23 cellular contexts compared by ENCODE assay signal in genomic region chr18:21164746-21165145, GRCh38. TPM values are rescaled to one million over a fixed set of nuclear protein-coding genes. Genes with fewer than 3 reads are reported as not detected.
DNase-seq lines count a peak whose midpoint lies in the region; ATAC-seq, FAIRE-seq and TF ChIP-seq lines count a peak whose summit lies in the region.
"Had no signal": no experiment of that assay in that cellular context is flagged by ENCODE, and none has a peak within 500 bp of the region (broad histone marks: within the 10 kb centered on the region; RNA-seq: fewer than 3 reads in every experiment).

No MANE protein-coding gene starts in this region.

- peak overlapping the region; percentile 49 to 51; a peak in 1 of 4 replicates for H4K8ac ChIP-seq in IMR-90 (ENCODE audit: low read depth in 2 of 2, low read length in 2 of 2)

- peaks cover 0 to 2% (median 0%) of the 10 kb centered on the region in 3 donors for H3K27me3 Mint-ChIP-seq in CD14-positive monocyte (ENCODE audit: low read depth in 3 of 3)

- no peaks in the 10 kb centered on the region; the same call in 1 of the 2 replicates for H3K9me1 ChIP-seq in IMR-90 (ENCODE audit: insufficient read depth, low read length)

- H2BK5ac ChIP-seq in IMR-90 (ENCODE audit: low read depth, low read length, poor library complexity, severe bottlenecking) = peak overlapping the region; percentile 86

- peak overlapping the region; percentile 68; the same call in 1 of the 2 replicates for H3K14ac ChIP-seq in IMR-90 (replicated peaks; ENCODE audit: low read depth, low read length)

- no peak overlapping the region for H2AK5ac ChIP-seq in IMR-90 (ENCODE audit: low read depth, low read length)

- no peak overlapping the region for H2BK20ac ChIP-seq in IMR-90 (ENCODE audit: low read depth, low read length)

- POLR2A ChIA-PET in IMR-90 (lab: Charles Lee; ENCODE audit: unreplicated experiment) = interaction anchor here (0.6 kb wide), 1 partner anchor 56 kb away, joined by 4 read pairs; no protein-coding TSS in a partner anchor

- in situ Hi-C loops in IMR-90 (cut with MboI; ENCODE audit: low sequenced_read_pairs) = loop anchor here (10.0 kb wide), 3 partner anchors 70 to 170 kb away; no protein-coding TSS in a partner anchor

- TF ChIP-seq RAD21 in IMR-90 (IDR thresholded peaks at IDR 0.05; ENCODE audit: low read length) = no peak

- WGBS in IMR-90 (ENCODE audit: extremely low coverage in 2 of 2, insufficient read length in 1 of 2), 2 experiments = no CpG with 5 or more reads among the region's 1 CpG
- 63 to 73% (median 68%) methylated on average over 1 of the region's 1 CpG for WGBS in heart left ventricle, 4 donors

- 0 out of 2 replicates have a peak overlapping the region, but pooled peaks have one; percentile 3 for H2BK120ac ChIP-seq in IMR-90 (ENCODE audit: low read depth, low read length)

- FAIRE-seq in endometrium (lab: Jason Lieb, UNC) = peak; percentile 46
- FAIRE-seq: kidney, small intestine had no signal

- no peak overlapping the region for H3K4me3 ChIP-seq in IMR-90 (ENCODE audit: insufficient read depth, low read depth, low read length)
- H3K4me3 ChIP-seq in neutrophil (ENCODE audit: low read depth in 1 of 2, low read length in 1 of 2) = peak overlapping the region; percentile 39
- no peak overlapping the region for H3K4me3 ChIP-seq in heart left ventricle
- H3K4me3 ChIP-seq: SJCRH30, testis had no signal

- H2BK15ac ChIP-seq in IMR-90 (ENCODE audit: low read depth, low read length) = no peak overlapping the region

- no peaks in the 10 kb centered on the region for H3K79me1 ChIP-seq in IMR-90 (ENCODE audit: low read depth in 1 of 2, low read length in 2 of 2)

- H3K4me3 Mint-ChIP-seq in CD14-positive monocyte = peak overlapping the region in 1 of 2 donors; percentile 74
- H3K4me3 Mint-ChIP-seq: activated T-cell treated with anti-CD3 and anti-CD28 coated beads, Interleukin-2, amount 50 U/mL, for 72 hours; stimulated activated naive B cell treated with anti-CD40 and anti-IgM and Interleukin-4, amounts not matched to agents 10 μg/mL and 1 μg/mL and 100 μg/mL, for 72 hours had no signal

- peak overlapping the region; percentile 95 for H3K18ac ChIP-seq in IMR-90 (ENCODE audit: low read depth, low read length)

- H3K27ac ChIP-seq in IMR-90 (ENCODE audit: insufficient read depth, low read length) = peak overlapping the region; percentile 46; the same call in 1 of the 2 replicates
- H3K27ac ChIP-seq in neutrophil = peak overlapping the region; percentile 88
- peak overlapping the region in 1 of 12 donors; percentile 74 for H3K27ac ChIP-seq in heart left ventricle
- H3K27ac ChIP-seq: SJCRH30, testis had no signal

- no peak overlapping the region for H4K91ac ChIP-seq in IMR-90 (ENCODE audit: insufficient read depth, low read depth, low read length)

- TF ChIP-seq CTCF in CD14-positive monocyte (IDR thresholded peaks at IDR 0.05) (no peak), IMR-90 (conservative IDR thresholded peaks at IDR 0.05; ENCODE audit: low read depth, low read length) (no peak), neutrophil (IDR thresholded peaks at IDR 0.05) (no peak), heart left ventricle (IDR thresholded peaks at IDR 0.05) (no peak)

- H3K36me3 Mint-ChIP-seq in CD14-positive monocyte = no peaks in the 10 kb centered on the region
- H3K36me3 Mint-ChIP-seq: stimulated activated naive B cell treated with anti-CD40 and anti-IgM and Interleukin-4, amounts not matched to agents 10 μg/mL and 1 μg/mL and 100 μg/mL, for 72 hours had no signal

- H4K5ac ChIP-seq in IMR-90 (ENCODE audit: low read depth, low read length) = no peak overlapping the region; the same call in 1 of the 2 replicates

- H3K27me3 ChIP-seq in IMR-90 (ENCODE audit: control insufficient read depth, insufficient read depth, low read length) = no peaks in the 10 kb centered on the region
- no peaks in the 10 kb centered on the region for H3K27me3 ChIP-seq in neutrophil
- no peaks in the 10 kb centered on the region for H3K27me3 ChIP-seq in heart left ventricle
- H3K27me3 ChIP-seq: SJCRH30, testis had no signal

- H3K23ac ChIP-seq in IMR-90 (ENCODE audit: low read depth, low read length) = no peak overlapping the region; the same call in 1 of the 2 replicates

- H3K4me1 Mint-ChIP-seq in CD14-positive monocyte = peaks cover 33% of the 10 kb centered on the region
- H3K4me1 Mint-ChIP-seq: stimulated activated naive B cell treated with anti-CD40 and anti-IgM and Interleukin-4, amounts not matched to agents 10 μg/mL and 1 μg/mL and 100 μg/mL, for 72 hours had no signal

- H3K9ac ChIP-seq in IMR-90 (ENCODE audit: low read depth, low read length) = no peak overlapping the region

- peak overlapping the region; percentile 92 to 98 (median 96) for H3K27ac Mint-ChIP-seq in CD14-positive monocyte
- H3K27ac Mint-ChIP-seq: activated T-cell treated with anti-CD3 and anti-CD28 coated beads, Interleukin-2, amount 50 U/mL, for 72 hours; stimulated activated naive B cell treated with anti-CD40 and anti-IgM and Interleukin-4, amounts not matched to agents 10 μg/mL and 1 μg/mL and 100 μg/mL, for 72 hours had no signal

- BruUV-seq in IMR-90 (replicated peaks; lab: Mats Ljungman, UMichigan) = no TSS peak

- no peaks in the 10 kb centered on the region for H4K20me1 ChIP-seq in IMR-90 (ENCODE audit: insufficient read depth, low read length)

- peak overlapping the region; percentile 93 for H3K4me2 ChIP-seq in IMR-90 (ENCODE audit: low read depth, low read length)

- H3K4ac ChIP-seq in IMR-90 (ENCODE audit: low read depth, low read length) = peak overlapping the region; percentile 76; the same call in 1 of the 2 replicates

- intact Hi-C loops in CD14-positive monocyte (cut with micrococcal nuclease) = loop anchor here (1.0 to 10.0 kb wide), 2 partner anchors 50 to 53 kb away; partner anchors contain the start of gene ROCK1 (in 2 of the 2)
- intact Hi-C loops in IMR-90 (cut with micrococcal nuclease) = loop anchor here (1.0 to 5.0 kb wide), 3 partner anchors 52 to 202 kb away; no protein-coding TSS in a partner anchor
- intact Hi-C loops in heart left ventricle (cut with DNase I) = loop anchor here in 1 of 10 donors (5.0 kb wide), 1 partner anchor 47 kb away; no protein-coding TSS in a partner anchor

- no peaks in the 10 kb centered on the region for H3K36me3 ChIP-seq in IMR-90 (ENCODE audit: control insufficient read depth, insufficient read depth, low read length)
- no peaks in the 10 kb centered on the region for H3K36me3 ChIP-seq in neutrophil
- no peaks in the 10 kb centered on the region for H3K36me3 ChIP-seq in heart left ventricle
- H3K36me3 ChIP-seq: SJCRH30 had no signal

- no peak for TF ChIP-seq POLR2A in IMR-90 (IDR thresholded peaks at IDR 0.05; ENCODE audit: low read depth, low read length)
- no peak for TF ChIP-seq POLR2A in heart left ventricle (IDR thresholded peaks at IDR 0.05)

- no peak overlapping the region for H2AFZ ChIP-seq in IMR-90 (replicated peaks; ENCODE audit: low read length, poor library complexity)

- dilution Hi-C loops in IMR-90 (cut with HindIII; ENCODE audit: low sequenced_read_pairs, unreplicated experiment) = no loop called here

- H3K4me1 ChIP-seq in IMR-90 (ENCODE audit: control insufficient read depth, insufficient read depth, low read length) (peaks cover 3% of the 10 kb centered on the region), neutrophil (ENCODE audit: control insufficient read depth in 1 of 2, insufficient read depth in 1 of 2, low read depth in 1 of 2, low read length in 1 of 2) (peaks cover 32 to 35% of the 10 kb centered on the region in 2 experiments), heart left ventricle (peaks cover 0 to 24% (median 0%) of the 10 kb centered on the region in 12 donors)
- H3K4me1 ChIP-seq: Caco-2, SJCRH30, testis had no signal

- DNase-seq in CD14-positive monocyte (ENCODE audit: low spot score) = no peak
- no peak for DNase-seq in IMR-90
- no peak for DNase-seq in activated CD4-positive, alpha-beta T cell treated with anti-CD3 and anti-CD28 coated beads for 4 hours
- DNase-seq in activated effector memory CD4-positive, alpha-beta T cell treated with Interleukin-2 at 50 U/mL for 16 hours = no peak
- no peak for DNase-seq in heart left ventricle
- DNase-seq: activated CD4-positive, alpha-beta T cell treated with anti-CD3 and anti-CD28 coated beads for 48 hours; activated naive CD4-positive, alpha-beta T cell treated with anti-CD3 and anti-CD28 coated beads, Interleukin-2, amount 50 U/mL, for 16 hours; activated T-cell treated with anti-CD3 and anti-CD28 coated beads, Interleukin-2, amount 50 U/mL, for 72 hours; aorta; Caco-2; central memory CD4-positive, alpha-beta T cell; erythroblast; kidney; NCI-H226; NCI-H774; SJCRH30; small intestine; stimulated activated CD4-positive, alpha-beta T cell treated with anti-CD3 and anti-CD28 coated beads, Interleukin-2, amount 100 ng/mL, for 48 hours; stimulated activated naive B cell treated with anti-CD40 and anti-IgM and Interleukin-4, amounts not matched to agents 10 μg/mL and 1 μg/mL and 100 μg/mL, for 72 hours; testis had no signal

- no peak overlapping the region for H3K56ac ChIP-seq in IMR-90 (ENCODE audit: extremely low read depth, insufficient read depth, low read length)

- no peaks in the 10 kb centered on the region for H3K9me3 ChIP-seq in IMR-90 (ENCODE audit: control insufficient read depth, insufficient read depth, low read length)
- no peaks in the 10 kb centered on the region for H3K9me3 ChIP-seq in neutrophil
- H3K9me3 ChIP-seq in heart left ventricle = no peaks in the 10 kb centered on the region
- H3K9me3 ChIP-seq: Caco-2, SJCRH30, testis had no signal

- no peak overlapping the region for H2AK9ac ChIP-seq in IMR-90 (replicated peaks; ENCODE audit: low read depth, low read length, poor library complexity)

- H3K9me3 Mint-ChIP-seq in CD14-positive monocyte = peaks cover 0 to 2% (median 0%) of the 10 kb centered on the region in 7 donors
- H3K9me3 Mint-ChIP-seq: activated T-cell treated with anti-CD3 and anti-CD28 coated beads, Interleukin-2, amount 50 U/mL, for 72 hours; stimulated activated naive B cell treated with anti-CD40 and anti-IgM and Interleukin-4, amounts not matched to agents 10 μg/mL and 1 μg/mL and 100 μg/mL, for 72 hours had no signal

- ATAC-seq in IMR-90 (ENCODE audit: low read depth) (no peak), HG03139 (IDR thresholded peaks at IDR 0.05; ENCODE audit: unreplicated experiment) (no peak), heart left ventricle (no peak)
- ATAC-seq: activated T-cell treated with anti-CD3 and anti-CD28 coated beads, Interleukin-2, amount 50 U/mL, for 72 hours; stimulated activated naive B cell treated with anti-CD40 and anti-IgM and Interleukin-4, amounts not matched to agents 10 μg/mL and 1 μg/mL and 100 μg/mL, for 72 hours had no signal

- CTCF ChIA-PET in IMR-90 (lab: Yijun Ruan, JAX) = interaction anchor here (1.0 to 1.1 kb wide), 2 partner anchors 25 to 30 kb away, joined by 3 read pairs; no protein-coding TSS in a partner anchor

TF ChIP-seq in IMR-90, 13 proteins besides CTCF, POLR2A, EP300 and RAD21 (continues in another document):
- no peak for TF ChIP-seq RCOR1 (IDR thresholded peaks at IDR 0.05; ENCODE audit: insufficient replicate concordance, low read length)

RNA-seq across cellular contexts. Expression of gene ROCK1, which starts 53.1 kb away (rescaled TPM):
- polyA plus RNA-seq in CD14-positive monocyte = 10 to 100 TPM; 10.2 to 20.3 TPM
- 17.0 and 33.6 TPM in 2 replicates for total RNA-seq in IMR-90 (2012; rRNA removed)
- 8.6 and 9.9 TPM in 2 replicates for polyA plus RNA-seq in IMR-90 (2012; rRNA removed)
- polyA plus RNA-seq in IMR-90 (2012; cell fraction: cytosol; rRNA removed) = 1.6 and 1.8 TPM in 2 replicates
- 4.7 and 21.9 TPM in 2 replicates for polyA plus RNA-seq in IMR-90 (2012; cell fraction: nucleus; rRNA removed; ENCODE audit: low replicate concordance)
- 10 to 100 TPM; 25.1 to 46.2 (median 37.8) TPM for total RNA-seq in heart left ventricle
- 10 to 100 TPM; 14.1 to 28.5 TPM for polyA plus RNA-seq in heart left ventricle

Comparison
In these comparisons a context has a peak if more than half of its experiments do, and no peak if none do; other contexts are left out.
1. H3K4me3 ChIP-seq: peak in neutrophil (2 of 2); none in IMR-90 (single experiment) and heart left ventricle (0 of 12).